In genomic region chr9:137049544-137050449, GRCh38 we compare ENCODE assay signal across 1 cellular context.
A peak's percentile ranks its signal among the peaks of the same experiment; 100 is the strongest.
TF ChIP-seq lines count a peak whose summit lies in the region.

No MANE protein-coding gene starts in this region.

TF ChIP-seq in K562, 482 proteins besides CTCF, POLR2A, EP300 and RAD21 (continues in another document):
- TF ChIP-seq THAP7 (CRISPR knock-in tag; IDR thresholded peaks at IDR 0.05) (no peak), ATF6 (CRISPR knock-in tag; IDR thresholded peaks at IDR 0.05) (no peak), ZNF561 (CRISPR knock-in tag; conservative IDR thresholded peaks at IDR 0.05) (no peak), ZKSCAN8 (CRISPR knock-in tag; IDR thresholded peaks at IDR 0.05) (no peak), FOXJ3 (CRISPR knock-in tag; IDR thresholded peaks at IDR 0.05) (no peak), XRCC5 (IDR thresholded peaks at IDR 0.05; ENCODE audit: low read depth, low read length) (0 out of 2 replicates have a peak, but pooled peaks have one; percentile 43), MAZ (CRISPR knock-in tag; conservative IDR thresholded peaks at IDR 0.05 in 1 of 2, IDR thresholded peaks at IDR 0.05 in 1 of 2) (0 out of 4 replicates have a peak, but pooled peaks of 1 of the 2 experiments have one; percentile 19), SNIP1 (IDR thresholded peaks at IDR 0.05; ENCODE audit: low read depth) (no peak), MEF2A (IDR thresholded peaks at IDR 0.05; ENCODE audit: control insufficient read depth, low read depth, low read length) (no peak), MLLT1 (IDR thresholded peaks at IDR 0.05) (no peak), POLR3G (IDR thresholded peaks at IDR 0.05; ENCODE audit: extremely low read depth, insufficient read length, insufficient replicate concordance) (no peak), U2AF1 (optimal IDR thresholded peaks at IDR 0.05; ENCODE audit: low read depth, low read length) (no peak), TRIM24 (IDR thresholded peaks at IDR 0.05) (no peak), PTRF (tag; IDR thresholded peaks at IDR 0.05) (no peak), SMC3 (conservative IDR thresholded peaks at IDR 0.05; ENCODE audit: insufficient read depth, low read depth, low read length) (peak; percentile 47), TCF7 (IDR thresholded peaks at IDR 0.05; ENCODE audit: borderline replicate concordance) (no peak), LARP7 (IDR thresholded peaks at IDR 0.05) (no peak), L3MBTL2 (IDR thresholded peaks at IDR 0.05) (0 out of 2 replicates have a peak, but pooled peaks have one; percentile 15), ZBTB34 (CRISPR knock-in tag; IDR thresholded peaks at IDR 0.05) (no peak), REST (CRISPR knock-in tag; IDR thresholded peaks at IDR 0.05; ENCODE audit: low read depth) (no peak), RB1 (IDR thresholded peaks at IDR 0.05; ENCODE audit: low read depth) (peak; percentile 35; the same call in 1 of the 2 replicates), HMGN3 (IDR thresholded peaks at IDR 0.05; ENCODE audit: borderline replicate concordance, extremely low read depth, insufficient read length, low read depth, low read length) (peak; percentile 24), ZBTB12 (CRISPR knock-in tag; IDR thresholded peaks at IDR 0.05) (no peak), NR1H2 (CRISPR knock-in tag; IDR thresholded peaks at IDR 0.05) (no peak), ZNF133 (CRISPR knock-in tag; IDR thresholded peaks at IDR 0.05) (no peak), ZSCAN32 (CRISPR knock-in tag; IDR thresholded peaks at IDR 0.05) (no peak), MYNN (IDR thresholded peaks at IDR 0.05) (0 out of 2 replicates have a peak, but pooled peaks have one; percentile 29), MYNN (CRISPR knock-in tag; IDR thresholded peaks at IDR 0.05) (no peak), CEBPZ (IDR thresholded peaks at IDR 0.05; ENCODE audit: borderline replicate concordance, low read depth, low read length) (no peak), TEAD4 (IDR thresholded peaks at IDR 0.05; ENCODE audit: low read length) (no peak), TEAD4 (CRISPR knock-in tag; IDR thresholded peaks at IDR 0.05; ENCODE audit: borderline replicate concordance) (no peak), CREM (IDR thresholded peaks at IDR 0.05; ENCODE audit: low read depth) (peak; percentile 23; the same call in 1 of the 2 replicates), ZNF280A (IDR thresholded peaks at IDR 0.05; ENCODE audit: low read depth, partially characterized antibody) (no peak), BHLHE40 (IDR thresholded peaks at IDR 0.05; ENCODE audit: low read length) (no peak), ZNF280B (CRISPR knock-in tag; IDR thresholded peaks at IDR 0.05) (no peak), MECOM (CRISPR knock-in tag; IDR thresholded peaks at IDR 0.05) (no peak), MBD1 (CRISPR knock-in tag; IDR thresholded peaks at IDR 0.05) (no peak), MYC (IDR thresholded peaks at IDR 0.05; ENCODE audit: low read depth, low read length) (0 out of 2 replicates have a peak, but pooled peaks have one; percentile 11), MYC (CRISPR knock-in tag; IDR thresholded peaks at IDR 0.05; ENCODE audit: borderline replicate concordance, low read depth) (no peak), TFAP4 (CRISPR knock-in tag; IDR thresholded peaks at IDR 0.05; ENCODE audit: borderline replicate concordance) (peak; percentile 68; the same call in 1 of the 2 replicates), SMARCE1 (IDR thresholded peaks at IDR 0.05) (no peak), NRF1 (conservative IDR thresholded peaks at IDR 0.05 in 1 of 2, IDR thresholded peaks at IDR 0.05 in 1 of 2) (no peak), GABPB1 (CRISPR knock-in tag; IDR thresholded peaks at IDR 0.05) (peak; percentile 37; the same call in 1 of the 2 replicates)
